14 cellular contexts compared by ENCODE assay signal in the genomic region with DNA sequence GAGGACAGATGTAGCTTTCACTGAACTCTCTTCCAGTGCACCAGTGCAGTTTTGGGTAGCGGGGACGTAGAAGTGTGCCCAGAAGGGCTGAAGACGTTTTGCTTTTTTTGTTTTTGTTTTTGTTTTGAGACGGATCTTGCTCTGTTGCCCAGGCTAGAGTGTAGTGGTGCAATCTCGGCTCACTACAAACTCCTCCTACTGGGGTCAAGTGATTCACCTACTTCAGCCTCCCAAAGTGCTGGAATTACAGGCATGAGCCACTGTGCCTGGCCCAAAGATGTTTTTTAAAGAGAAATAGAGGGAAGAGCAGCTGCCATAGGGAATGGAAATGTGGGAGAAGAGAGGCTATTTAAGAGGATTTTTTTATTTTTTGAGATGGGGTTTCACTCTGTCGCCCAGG.
DNase-seq lines count a peak whose midpoint lies in the region; ATAC-seq, FAIRE-seq and TF ChIP-seq lines count a peak whose summit lies in the region.
"Had no signal": no experiment of that assay in that cellular context is flagged by ENCODE, and none has a peak within 500 bp of the region (broad histone marks: within the 10 kb centered on the region; RNA-seq: fewer than 3 reads in every experiment).

No MANE protein-coding gene starts in this region.

- 69% methylated on average over 6 of the region's 6 CpGs for WGBS in HepG2 (ENCODE audit: low lambda C conversion rate)
- WGBS in prostate gland = 94% methylated on average over 6 of the region's 6 CpGs

- ATAC-seq in HepG2 (no peak), HG02759 (IDR thresholded peaks at IDR 0.05; ENCODE audit: unreplicated experiment) (no peak)

- TF ChIP-seq RAD21 in HepG2 (CRISPR knock-in tag; IDR thresholded peaks at IDR 0.05) = no peak

- no peak overlapping the region for H2AFZ ChIP-seq in HepG2 (ENCODE audit: low read length)

- intact Hi-C loops in HepG2 (cut with micrococcal nuclease; ENCODE audit: unreplicated experiment) (no loop called here), prostate gland (cut with DNase I) (no loop called here)

- peaks cover 0 to 14% (median 0%) of the 10 kb centered on the region in 11 experiments; a peak in 5 of 22 replicates for H3K9me3 ChIP-seq in BLaER1 treated with 17β-estradiol and CSF1 and Interleukin-3, amounts not matched to agents 10 nM and 100 nM (replicated peaks in 1 of 11)
- H3K9me3 ChIP-seq in HepG2 (ENCODE audit: low read length) = no peaks in the 10 kb centered on the region
- no peaks in the 10 kb centered on the region for H3K9me3 ChIP-seq in prostate gland

- no peak for FAIRE-seq in HepG2 (lab: Jason Lieb, UNC)

- DNase-seq in LHCN-M2 (ENCODE audit: low read depth) = peak; percentile 9
- DNase-seq in HepG2 (ENCODE audit: low spot score) = no peak
- DNase-seq in prostate gland (ENCODE audit: low spot score) = no peak
- DNase-seq in activated T-cell treated with anti-CD3 and anti-CD28 coated beads for 4 hours = no peak
- no peak for DNase-seq in NCI-H2029 (lab: John Stamatoyannopoulos, UW)
- DNase-seq: ACHN; C1 segment of cervical spinal cord; CD4-positive, alpha-beta T cell; DMS79 treated with DMSO at 0.1 percent for 48 hours; GF-D8; HCEC 1CT; HFFc6 had no signal

- no peak for TF ChIP-seq EP300 in HepG2 (IDR thresholded peaks at IDR 0.05; ENCODE audit: low read depth in 2 of 2, low read length in 2 of 2)
- no peak for TF ChIP-seq EP300 in HepG2 (CRISPR knock-in tag; IDR thresholded peaks at IDR 0.05; ENCODE audit: borderline replicate concordance)

- H3K36me3 ChIP-seq in BLaER1 treated with 17β-estradiol and CSF1 and Interleukin-3, amounts not matched to agents 10 nM and 100 nM = no peaks in the 10 kb centered on the region
- H3K36me3 ChIP-seq in HepG2 (replicated peaks in 1 of 2; ENCODE audit: control insufficient read depth in 1 of 2, insufficient read depth in 2 of 2, low read length in 2 of 2) (no peaks in the 10 kb centered on the region), prostate gland (no peaks in the 10 kb centered on the region)

- no TSS peak for BruUV-seq in HepG2 (replicated peaks; lab: Mats Ljungman, UMichigan)

- H3K79me2 ChIP-seq in HepG2 (ENCODE audit: insufficient read depth, low read length) = no peaks in the 10 kb centered on the region

- no peak overlapping the region; a peak in 2 of 22 replicates for H3K27ac ChIP-seq in BLaER1 treated with 17β-estradiol and CSF1 and Interleukin-3, amounts not matched to agents 10 nM and 100 nM
- H3K27ac ChIP-seq in HepG2 (ENCODE audit: extremely low read length, insufficient read depth, low read length) = no peak overlapping the region
- peak overlapping the region; percentile 1 to 76 for H3K27ac ChIP-seq in prostate gland

- H3K27me3 ChIP-seq in BLaER1 treated with 17β-estradiol and CSF1 and Interleukin-3, amounts not matched to agents 10 nM and 100 nM = no peaks in the 10 kb centered on the region
- peaks cover 0 to 4% of the 10 kb centered on the region in 2 experiments; a peak in 2 of 5 replicates for H3K27me3 ChIP-seq in HepG2 (ENCODE audit: control insufficient read depth in 1 of 2, insufficient read depth in 2 of 2, low read length in 2 of 2)
- H3K27me3 ChIP-seq in prostate gland (replicated peaks; ENCODE audit: insufficient read depth) = no peaks in the 10 kb centered on the region

- TF ChIP-seq CTCF in HepG2 (CRISPR knock-in tag; IDR thresholded peaks at IDR 0.05) (no peak), prostate gland (IDR thresholded peaks at IDR 0.05) (no peak)

- in situ Hi-C loops in HepG2 (cut with HindIII; ENCODE audit: extremely low pct_ligation_motif_present, low pct_unique_long_range_greater_than_20kb) = no loop called here

- CTCF ChIA-PET in HepG2 (lab: Yijun Ruan, JAX; ENCODE audit: low intra/inter-chr PET ratio, low total read pairs) = no interaction called here

- no peaks in the 10 kb centered on the region for H4K20me1 ChIP-seq in BLaER1 treated with 17β-estradiol and CSF1 and Interleukin-3, amounts not matched to agents 10 nM and 100 nM
- no peaks in the 10 kb centered on the region for H4K20me1 ChIP-seq in HepG2 (ENCODE audit: insufficient read depth, low read length)

- H3K4me1 ChIP-seq in BLaER1 treated with 17β-estradiol and CSF1 and Interleukin-3, amounts not matched to agents 10 nM and 100 nM = peaks cover 46 to 51% (median 49%) of the 10 kb centered on the region in 10 experiments
- peaks cover 40% of the 10 kb centered on the region for H3K4me1 ChIP-seq in HepG2 (ENCODE audit: insufficient read depth, low read length)
- peaks cover 7% of the 10 kb centered on the region for H3K4me1 ChIP-seq in prostate gland (replicated peaks)

- no peak for TF ChIP-seq POLR2A in HepG2 (IDR thresholded peaks at IDR 0.05; ENCODE audit: insufficient read depth in 1 of 2, low read depth in 2 of 2, low read length in 2 of 2)
- no peak for TF ChIP-seq POLR2A in prostate gland (IDR thresholded peaks at IDR 0.05)

- H3K4me3 ChIP-seq in BLaER1 treated with 17β-estradiol and CSF1 and Interleukin-3, amounts not matched to agents 10 nM and 100 nM = no peak overlapping the region
- H3K4me3 ChIP-seq in HepG2 (replicated peaks in 1 of 3; ENCODE audit: insufficient read depth in 1 of 3, low read depth in 2 of 3, low read length in 3 of 3) (no peak overlapping the region), prostate gland (no peak overlapping the region)

- H3K9ac ChIP-seq in BLaER1 treated with 17β-estradiol and CSF1 and Interleukin-3, amounts not matched to agents 10 nM and 100 nM = no peak overlapping the region
- no peak overlapping the region for H3K9ac ChIP-seq in HepG2 (ENCODE audit: insufficient read depth, low read depth, low read length)

- POLR2A ChIA-PET in HepG2 (lab: Yijun Ruan, JAX) = no interaction called here

- H3K4me2 ChIP-seq in BLaER1 treated with 17β-estradiol and CSF1 and Interleukin-3, amounts not matched to agents 10 nM and 100 nM = peak overlapping the region in 6 of 11 experiments; percentile 82 to 90 (median 88); a peak in 9 of 22 replicates
- H3K4me2 ChIP-seq in HepG2 (ENCODE audit: low read depth, low read length) = no peak overlapping the region

TF ChIP-seq in HepG2, 621 proteins besides CTCF, POLR2A, EP300 and RAD21:
- TF ChIP-seq ZNF382 (CRISPR knock-in tag; IDR thresholded peaks at IDR 0.05; ENCODE audit: borderline replicate concordance) (no peak), ZNF121 (CRISPR knock-in tag; IDR thresholded peaks at IDR 0.05) (0 out of 2 replicates have a peak, but pooled peaks have one; percentile 36), ZNF619 (CRISPR knock-in tag; IDR thresholded peaks at IDR 0.05) (no peak), SALL2 (CRISPR knock-in tag; IDR thresholded peaks at IDR 0.05) (no peak)
- TF ChIP-seq, protein P1, sequence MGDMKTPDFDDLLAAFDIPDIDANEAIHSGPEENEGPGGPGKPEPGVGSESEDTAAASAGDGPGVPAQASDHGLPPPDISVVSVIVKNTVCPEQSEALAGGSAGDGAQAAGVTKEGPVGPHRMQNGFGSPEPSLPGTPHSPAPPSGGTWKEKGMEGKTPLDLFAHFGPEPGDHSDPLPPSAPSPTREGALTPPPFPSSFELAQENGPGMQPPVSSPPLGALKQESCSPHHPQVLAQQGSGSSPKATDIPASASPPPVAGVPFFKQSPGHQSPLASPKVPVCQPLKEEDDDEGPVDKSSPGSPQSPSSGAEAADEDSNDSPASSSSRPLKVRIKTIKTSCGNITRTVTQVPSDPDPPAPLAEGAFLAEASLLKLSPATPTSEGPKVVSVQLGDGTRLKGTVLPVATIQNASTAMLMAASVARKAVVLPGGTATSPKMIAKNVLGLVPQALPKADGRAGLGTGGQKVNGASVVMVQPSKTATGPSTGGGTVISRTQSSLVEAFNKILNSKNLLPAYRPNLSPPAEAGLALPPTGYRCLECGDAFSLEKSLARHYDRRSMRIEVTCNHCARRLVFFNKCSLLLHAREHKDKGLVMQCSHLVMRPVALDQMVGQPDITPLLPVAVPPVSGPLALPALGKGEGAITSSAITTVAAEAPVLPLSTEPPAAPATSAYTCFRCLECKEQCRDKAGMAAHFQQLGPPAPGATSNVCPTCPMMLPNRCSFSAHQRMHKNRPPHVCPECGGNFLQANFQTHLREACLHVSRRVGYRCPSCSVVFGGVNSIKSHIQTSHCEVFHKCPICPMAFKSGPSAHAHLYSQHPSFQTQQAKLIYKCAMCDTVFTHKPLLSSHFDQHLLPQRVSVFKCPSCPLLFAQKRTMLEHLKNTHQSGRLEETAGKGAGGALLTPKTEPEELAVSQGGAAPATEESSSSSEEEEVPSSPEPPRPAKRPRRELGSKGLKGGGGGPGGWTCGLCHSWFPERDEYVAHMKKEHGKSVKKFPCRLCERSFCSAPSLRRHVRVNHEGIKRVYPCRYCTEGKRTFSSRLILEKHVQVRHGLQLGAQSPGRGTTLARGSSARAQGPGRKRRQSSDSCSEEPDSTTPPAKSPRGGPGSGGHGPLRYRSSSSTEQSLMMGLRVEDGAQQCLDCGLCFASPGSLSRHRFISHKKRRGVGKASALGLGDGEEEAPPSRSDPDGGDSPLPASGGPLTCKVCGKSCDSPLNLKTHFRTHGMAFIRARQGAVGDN (CRISPR knock-in tag; IDR thresholded peaks at IDR 0.05) = no peak
TF ChIP-seq in HepG2: peak in this region for 1.

Comparison
In these comparisons a context has a peak if more than half of its experiments do, and no peak if none do; other contexts are left out.
1. H3K27ac ChIP-seq: peak in prostate gland (2 of 2); none in BLaER1 treated with 17β-estradiol and CSF1 and Interleukin-3, amounts not matched to agents 10 nM and 100 nM (0 of 11) and HepG2 (single experiment).